8 cellular contexts compared by ENCODE assay signal in the genomic region with DNA sequence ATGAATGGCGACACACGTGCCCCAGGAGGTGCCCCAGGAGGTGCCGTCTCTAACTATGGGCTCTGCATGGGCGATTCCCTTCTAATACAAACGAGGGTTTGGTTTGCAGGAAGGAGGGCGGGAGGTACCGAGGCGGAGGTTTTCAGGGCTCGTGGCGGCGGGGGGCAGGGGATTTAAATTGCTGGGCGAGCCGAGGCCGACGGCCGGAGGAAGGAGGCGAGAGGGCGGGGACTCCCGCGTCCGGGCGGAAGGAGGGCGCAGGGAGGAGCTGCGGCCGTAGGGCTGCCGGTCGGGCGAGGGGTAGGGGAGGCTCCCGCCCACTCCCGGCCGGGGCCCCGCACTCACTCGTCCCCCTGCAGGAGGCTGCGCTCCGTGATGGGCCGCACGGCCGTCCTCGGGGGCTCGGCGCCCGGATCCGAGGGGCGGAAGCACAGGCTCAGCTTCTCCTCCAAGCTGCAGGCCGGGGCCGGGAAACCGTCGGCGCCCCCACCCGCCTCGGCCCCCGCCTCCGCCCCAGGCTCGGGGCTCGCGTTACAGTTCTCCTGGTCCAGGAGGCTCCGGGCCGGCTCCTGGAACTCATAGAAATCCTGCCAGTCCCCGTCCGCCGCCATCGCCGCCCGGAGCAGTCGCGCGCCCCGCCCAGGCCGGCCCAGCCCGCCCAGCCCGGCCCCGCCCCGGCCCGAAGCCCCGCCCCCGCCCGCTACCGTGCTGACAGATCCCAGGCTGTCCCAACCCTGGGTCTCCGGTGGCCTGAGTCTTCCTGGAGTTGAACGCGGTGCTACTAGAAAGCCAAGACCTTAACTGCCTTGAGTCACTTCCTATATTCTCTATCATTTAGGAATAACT. TPM values are rescaled to one million over a fixed set of nuclear protein-coding genes. Genes with fewer than 3 reads are reported as not detected.
DNase-seq lines count a peak whose midpoint lies in the region; ATAC-seq and TF ChIP-seq lines count a peak whose summit lies in the region.

A gene with protein sequence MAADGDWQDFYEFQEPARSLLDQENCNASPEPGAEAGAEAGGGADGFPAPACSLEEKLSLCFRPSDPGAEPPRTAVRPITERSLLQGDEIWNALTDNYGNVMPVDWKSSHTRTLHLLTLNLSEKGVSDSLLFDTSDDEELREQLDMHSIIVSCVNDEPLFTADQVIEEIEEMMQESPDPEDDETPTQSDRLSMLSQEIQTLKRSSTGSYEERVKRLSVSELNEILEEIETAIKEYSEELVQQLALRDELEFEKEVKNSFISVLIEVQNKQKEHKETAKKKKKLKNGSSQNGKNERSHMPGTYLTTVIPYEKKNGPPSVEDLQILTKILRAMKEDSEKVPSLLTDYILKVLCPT (minus strand): TSS at position 637 of the 846 bp plus-strand sequence. CDS start 26 bp downstream, at position 611.

- peak within 1 kb of the TSS; percentile 63 to 77 for H3K9ac ChIP-seq in mucosa of rectum (ENCODE audit: low read depth in 1 of 2, low read length in 2 of 2)

- ATAC-seq in GM21360 (IDR thresholded peaks at IDR 0.05; ENCODE audit: unreplicated experiment) = peak; percentile 98

- no TSS peak for BruUV-seq in Calu3 (replicated peaks; lab: Mats Ljungman, UMichigan)

- H3K4me1 Mint-ChIP-seq in Calu3 (ENCODE audit: low read depth, unreplicated experiment) = peaks cover 25% of the 10 kb centered on the region
- peaks cover 38% of the 10 kb centered on the region for H3K4me1 Mint-ChIP-seq in activated T-cell treated with anti-CD3 and anti-CD28 coated beads, Interleukin-2, amount 50 U/mL, for 24 hours (ENCODE audit: low read depth)

- no peak for TF ChIP-seq POLR2A in erythroblast (IDR thresholded peaks at IDR 0.05; ENCODE audit: low read length)

- peaks cover 26 to 32% of the 10 kb centered on the region in 2 donors for H3K4me1 ChIP-seq in mucosa of rectum (ENCODE audit: control insufficient read depth in 2 of 2, insufficient read depth in 2 of 2, low read length in 2 of 2)

- DNase-seq in Calu3 (peak; percentile 88), HS-5 (ENCODE audit: low read depth) (peak; percentile 42), OCI-M1 (lab: John Stamatoyannopoulos, UW) (peak; percentile 87), erythroblast (lab: John Stamatoyannopoulos, UW) (peak; percentile 73 to 77)
- DNase-seq in activated T-cell treated with anti-CD3 and anti-CD28 coated beads, Interleukin-2, amount 50 U/mL, for 24 hours = peak; percentile 87
- peak; percentile 17 to 26 for DNase-seq in stimulated activated CD8-positive, alpha-beta memory T cell treated with anti-CD3 and anti-CD28 coated beads, Interleukin-7, amount 100 ng/mL, for 1 hour (ENCODE audit: low read depth in 2 of 2)

- no peak for TF ChIP-seq CTCF in Calu3 (IDR thresholded peaks at IDR 0.05; ENCODE audit: unreplicated experiment)

- peak within 1 kb of the TSS; percentile 61 for H3K27ac Mint-ChIP-seq in Calu3 (ENCODE audit: unreplicated experiment)
- peak within 1 kb of the TSS; percentile 89 for H3K27ac Mint-ChIP-seq in activated T-cell treated with anti-CD3 and anti-CD28 coated beads, Interleukin-2, amount 50 U/mL, for 24 hours

- no peaks in the 10 kb centered on the region for H3K9me3 ChIP-seq in mucosa of rectum (ENCODE audit: control insufficient read depth in 2 of 2, low read length in 2 of 2)

- peaks cover 4% of the 10 kb centered on the region for H3K9me3 Mint-ChIP-seq in Calu3 (ENCODE audit: low read depth, unreplicated experiment)
- no peaks in the 10 kb centered on the region for H3K9me3 Mint-ChIP-seq in activated T-cell treated with anti-CD3 and anti-CD28 coated beads, Interleukin-2, amount 50 U/mL, for 24 hours

- no peaks in the 10 kb centered on the region for H3K27me3 Mint-ChIP-seq in Calu3 (ENCODE audit: unreplicated experiment)
- no peaks in the 10 kb centered on the region for H3K27me3 Mint-ChIP-seq in activated T-cell treated with anti-CD3 and anti-CD28 coated beads, Interleukin-2, amount 50 U/mL, for 24 hours

- H3K27me3 ChIP-seq in mucosa of rectum (ENCODE audit: control insufficient read depth in 2 of 2, insufficient read depth in 2 of 2, low read length in 2 of 2) = no peaks in the 10 kb centered on the region

- no peaks in the 10 kb centered on the region for H3K36me3 ChIP-seq in mucosa of rectum (ENCODE audit: control insufficient read depth in 2 of 2, insufficient read depth in 2 of 2, low read length in 2 of 2)

- peak within 1 kb of the TSS; percentile 88 for H3K27ac ChIP-seq in mucosa of rectum (ENCODE audit: low read depth in 2 of 2, low read length in 2 of 2)

- H3K36me3 Mint-ChIP-seq in Calu3 (ENCODE audit: insufficient read depth, unreplicated experiment) = peaks cover 14% of the 10 kb centered on the region
- peaks cover 17% of the 10 kb centered on the region for H3K36me3 Mint-ChIP-seq in activated T-cell treated with anti-CD3 and anti-CD28 coated beads, Interleukin-2, amount 50 U/mL, for 24 hours (ENCODE audit: low read depth)

- H3K4me3 ChIP-seq in mucosa of rectum (ENCODE audit: low read length in 2 of 2) = peak within 1 kb of the TSS; percentile 91 to 94

- intact Hi-C loops in Calu3 (cut with micrococcal nuclease; ENCODE audit: unreplicated experiment) = no loop called here

- peak within 1 kb of the TSS; percentile 82 for H3K4me3 Mint-ChIP-seq in Calu3 (ENCODE audit: low read depth, unreplicated experiment)
- peak within 1 kb of the TSS; percentile 91 for H3K4me3 Mint-ChIP-seq in activated T-cell treated with anti-CD3 and anti-CD28 coated beads, Interleukin-2, amount 50 U/mL, for 24 hours

- CTCF ChIA-PET in Calu3 (lab: Charles Lee) = interaction anchor here (0.7 to 1.2 kb wide), 2 partner anchors 12 to 62 kb away, joined by 3 to 4 read pairs; no protein-coding TSS in a partner anchor

RNA-seq across cellular contexts. Expression of the gene that starts here (rescaled TPM):
- total RNA-seq in Calu3 (2022) = 46.7 and 47.6 TPM in 2 replicates

Comparison
In these comparisons a context has a peak if more than half of its experiments do, and no peak if none do; other contexts are left out.
1. Peak in every context shown above with its lines: DNase-seq, ATAC-seq, H3K4me3 ChIP-seq and H3K27ac ChIP-seq.
2. DNase-seq: peak in every context shown above with its lines; median percentile 88 in Calu3; 87 in OCI-M1; 87 in activated T-cell treated with anti-CD3 and anti-CD28 coated beads, Interleukin-2, amount 50 U/mL, for 24 hours; 75 in erythroblast; 42 in HS-5; 22 in stimulated activated CD8-positive, alpha-beta memory T cell treated with anti-CD3 and anti-CD28 coated beads, Interleukin-7, amount 100 ng/mL, for 1 hour.